In the genomic region with DNA sequence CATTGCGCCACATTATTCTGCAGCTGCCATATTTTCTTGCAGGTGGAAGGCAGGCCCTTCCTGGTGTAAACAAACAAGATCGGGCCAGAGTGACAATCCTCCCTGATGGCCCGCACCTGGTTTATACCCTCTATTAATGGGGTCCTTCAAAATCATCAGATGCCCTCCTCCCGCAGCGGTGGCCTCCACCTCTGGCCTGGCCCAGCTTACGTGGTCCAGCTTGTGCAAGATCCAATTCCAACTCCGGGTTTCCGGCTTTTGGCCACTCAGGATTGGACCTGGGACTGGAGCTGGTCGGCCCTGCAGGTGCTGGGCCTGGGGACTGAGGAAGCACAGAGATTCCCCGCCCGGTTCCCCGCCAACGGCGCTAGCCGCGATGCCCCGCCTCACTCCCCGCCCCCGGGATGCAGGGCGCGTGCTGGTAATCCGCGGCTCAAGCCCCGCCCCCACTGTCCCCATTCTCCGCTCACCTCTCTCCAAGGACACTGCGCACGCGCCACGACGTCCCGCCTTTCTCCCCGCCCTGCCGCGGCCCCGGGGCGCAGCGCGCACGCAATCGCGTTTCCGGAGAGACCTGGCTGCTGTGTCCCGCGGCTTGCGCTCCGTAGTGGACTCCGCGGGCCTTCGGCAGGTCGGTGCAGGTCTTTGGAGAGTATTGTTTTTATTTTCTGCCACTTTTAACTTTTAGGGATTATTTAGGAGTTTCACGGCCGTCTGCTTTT, we compare ENCODE assay signal across 8 cellular contexts. TPM values are rescaled to one million over a fixed set of nuclear protein-coding genes. Genes with fewer than 3 reads are reported as not detected.
DNase-seq lines count a peak whose midpoint lies in the region; ATAC-seq and TF ChIP-seq lines count a peak whose summit lies in the region.

A gene (plus strand): TSS at position 555 of the 722 bp plus-strand sequence. CDS start 1,441 bp downstream, outside the sequence.

- H3K4me3 ChIP-seq in HFF-Myc (replicated peaks; ENCODE audit: low read depth, low read length) (peak within 1 kb of the TSS; percentile 78), gastroesophageal sphincter (peak within 1 kb of the TSS; percentile 72), suprapubic skin (peak within 1 kb of the TSS; percentile 82)

- WGBS in gastroesophageal sphincter (ENCODE audit: low coverage in 1 of 2), 2 donors, result 1 to 33% methylated on average over 2 to 28 of the region's 52 CpGs
- 1% methylated on average over 41 of the region's 52 CpGs for WGBS in suprapubic skin

- H3K36me3 ChIP-seq in gastroesophageal sphincter (peaks cover 0 to 38% of the 10 kb centered on the region in 2 donors), suprapubic skin (peaks cover 27% of the 10 kb centered on the region)

- H3K27me3 ChIP-seq in gastroesophageal sphincter (no peaks in the 10 kb centered on the region), suprapubic skin (no peaks in the 10 kb centered on the region)

- H3K4me1 Mint-ChIP-seq in activated naive CD4-positive, alpha-beta T cell treated with anti-CD3 and anti-CD28 coated beads, Interleukin-2, amount 10 ng/mL, durations not matched to agents 7 days and 5 days, result peaks cover 62% of the 10 kb centered on the region

- no peaks in the 10 kb centered on the region for H3K27me3 Mint-ChIP-seq in activated naive CD4-positive, alpha-beta T cell treated with anti-CD3 and anti-CD28 coated beads, Interleukin-2, amount 10 ng/mL, durations not matched to agents 7 days and 5 days

- H3K4me3 Mint-ChIP-seq in activated naive CD4-positive, alpha-beta T cell treated with anti-CD3 and anti-CD28 coated beads, Interleukin-2, amount 10 ng/mL, durations not matched to agents 7 days and 5 days, result peak within 1 kb of the TSS; percentile 81

- CTCF ChIA-PET in activated naive CD4-positive, alpha-beta T cell treated with anti-CD3 and anti-CD28 coated beads, Interleukin-2, amount 10 ng/mL, durations not matched to agents 7 days and 5 days (lab: Charles Lee), result interaction anchor here (0.6 to 2.6 kb wide), 7 partner anchors 10 to 1200 kb away, joined by 3 to 8 read pairs (median 3); no protein-coding TSS in a partner anchor

- peak within 1 kb of the TSS; percentile 52 to 84 (median 77) for H3K27ac ChIP-seq in gastroesophageal sphincter
- H3K27ac ChIP-seq in suprapubic skin, result peak within 1 kb of the TSS; percentile 86

- TF ChIP-seq CTCF in HFF-Myc (IDR thresholded peaks at IDR 0.05; ENCODE audit: low read depth, low read length, missing control alignments) (no peak), gastroesophageal sphincter (IDR thresholded peaks at IDR 0.05) (no peak), suprapubic skin (IDR thresholded peaks at IDR 0.05) (no peak)

- no peaks in the 10 kb centered on the region for H3K9me3 Mint-ChIP-seq in activated naive CD4-positive, alpha-beta T cell treated with anti-CD3 and anti-CD28 coated beads, Interleukin-2, amount 10 ng/mL, durations not matched to agents 7 days and 5 days

- H3K27ac Mint-ChIP-seq in activated naive CD4-positive, alpha-beta T cell treated with anti-CD3 and anti-CD28 coated beads, Interleukin-2, amount 10 ng/mL, durations not matched to agents 7 days and 5 days, result peak within 1 kb of the TSS; percentile 95

- H3K4me1 ChIP-seq in gastroesophageal sphincter (peaks cover 3 to 40% (median 16%) of the 10 kb centered on the region in 3 donors), suprapubic skin (peaks cover 30% of the 10 kb centered on the region)

- TF ChIP-seq POLR2A in gastroesophageal sphincter (IDR thresholded peaks at IDR 0.05) (peak; percentile 52 to 79), suprapubic skin (IDR thresholded peaks at IDR 0.05) (peak in 1 of 2 donors; percentile 74)

- peaks cover 32% of the 10 kb centered on the region for H3K36me3 Mint-ChIP-seq in activated naive CD4-positive, alpha-beta T cell treated with anti-CD3 and anti-CD28 coated beads, Interleukin-2, amount 10 ng/mL, durations not matched to agents 7 days and 5 days

- DNase-seq in GM03348 (ENCODE audit: low spot score) (peak; percentile 100), HFF-Myc (ENCODE audit: extremely low read depth, low read depth) (peak; percentile 90), NAMALWA (ENCODE audit: low spot score) (peak; percentile 97), SK-N-DZ (ENCODE audit: low spot score) (peak; percentile 95), nucleus accumbens (lab: John Stamatoyannopoulos, UW) (peak; percentile 60 to 99 (median 97)), suprapubic skin (ENCODE audit: low spot score in 2 of 2) (peak; percentile 99 to 100)
- peak; percentile 100 for DNase-seq in activated naive CD4-positive, alpha-beta T cell treated with anti-CD3 and anti-CD28 coated beads, Interleukin-2, amount 10 ng/mL, durations not matched to agents 7 days and 5 days

- ATAC-seq in gastroesophageal sphincter, result peak; percentile 99

- no peak for TF ChIP-seq EP300 in gastroesophageal sphincter (IDR thresholded peaks at IDR 0.05)
- TF ChIP-seq EP300 in suprapubic skin (IDR thresholded peaks at IDR 0.05), result no peak

- H3K9me3 ChIP-seq in gastroesophageal sphincter (no peaks in the 10 kb centered on the region), suprapubic skin (no peaks in the 10 kb centered on the region)

RNA-seq across cellular contexts. Expression of the gene that starts here (rescaled TPM):
- polyA plus RNA-seq in SK-N-DZ (2014; cell fraction: cytosol; rRNA removed), result 161 TPM in 2 replicates
- polyA plus RNA-seq in SK-N-DZ (2014; cell fraction: nucleus; rRNA removed), result 81.1 and 113 TPM in 2 replicates
- total RNA-seq in gastroesophageal sphincter (10 to 100 TPM; 29.7 to 65.2 (median 60.5) TPM), suprapubic skin (10 to 100 TPM; 40.8 to 64.7 (median 45.5) TPM)

Comparison
In these comparisons a context has a peak if more than half of its experiments do, and no peak if none do; other contexts are left out.
1. Peak in every context shown above with its lines: DNase-seq, ATAC-seq, H3K4me3 ChIP-seq and H3K27ac ChIP-seq.